1 cellular context compared by ENCODE assay signal in the genomic region with DNA sequence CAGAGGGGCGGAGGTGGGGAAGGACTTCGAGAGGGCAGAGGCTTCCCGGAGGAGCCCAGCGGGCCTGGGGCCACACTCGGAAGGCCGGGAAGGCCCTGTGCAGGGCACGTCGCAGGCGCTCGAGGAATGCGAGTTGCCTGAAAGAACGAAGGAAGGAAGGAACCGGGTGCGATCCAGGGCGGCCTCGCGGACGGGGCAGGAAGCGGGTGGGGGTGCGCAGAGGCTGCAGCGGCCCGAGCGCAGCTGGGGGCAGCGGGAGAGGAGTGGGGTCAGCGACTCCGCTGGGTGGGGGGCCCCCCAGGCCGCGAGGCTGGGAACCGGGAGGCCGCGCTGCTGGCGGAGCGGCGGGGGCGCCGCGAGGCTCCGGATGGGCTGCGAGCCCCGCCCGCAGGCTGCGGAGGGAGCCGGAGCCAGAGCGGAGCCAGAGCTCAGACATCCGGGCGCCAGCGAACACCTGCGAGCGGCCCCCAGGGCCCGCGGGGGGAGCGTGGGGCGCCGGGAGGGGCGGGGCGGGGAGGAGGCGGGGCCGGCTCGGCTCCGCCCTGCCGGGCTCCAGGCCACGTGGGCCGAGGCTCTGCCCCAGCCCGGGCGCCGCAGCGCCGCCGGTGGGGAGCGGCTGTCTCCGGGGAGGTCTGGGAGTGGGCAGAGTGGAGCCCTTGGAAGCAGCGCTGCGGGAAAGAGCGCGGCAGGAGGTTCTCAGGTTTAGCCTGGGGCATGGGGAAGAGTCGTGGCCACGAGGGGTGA.
A peak's percentile ranks its signal among the peaks of the same experiment; 100 is the strongest.
TF ChIP-seq lines count a peak whose summit lies in the region.

No MANE protein-coding gene starts in this region.

TF ChIP-seq in HepG2, 621 proteins besides CTCF, POLR2A, EP300 and RAD21 (continues in another document):
- TF ChIP-seq ZEB1 (IDR thresholded peaks at IDR 0.05; ENCODE audit: insufficient replicate concordance, low read depth) (no peak), MXD4 (CRISPR knock-in tag; IDR thresholded peaks at IDR 0.05) (peak; percentile 36; the same call in 1 of the 2 replicates), SMAD1 (CRISPR knock-in tag; IDR thresholded peaks at IDR 0.05; ENCODE audit: borderline replicate concordance, low read depth) (0 out of 2 replicates have a peak, but pooled peaks have one; percentile 36), ZNF17 (CRISPR knock-in tag; IDR thresholded peaks at IDR 0.05) (no peak), HMG20A (CRISPR knock-in tag; IDR thresholded peaks at IDR 0.05; ENCODE audit: borderline replicate concordance) (no peak), SP2 (CRISPR knock-in tag; IDR thresholded peaks at IDR 0.05) (no peak), SMC3 (IDR thresholded peaks at IDR 0.05; ENCODE audit: low read length) (no peak), ZKSCAN8 (CRISPR knock-in tag; IDR thresholded peaks at IDR 0.05; ENCODE audit: borderline replicate concordance) (no peak), ZFP36 (IDR thresholded peaks at IDR 0.05; ENCODE audit: borderline replicate concordance, low read depth, low read length, partially characterized antibody) (no peak), AGO2 (optimal IDR thresholded peaks at IDR 0.05; ENCODE audit: low read depth, low read length) (peak; percentile 63), RBM39 (IDR thresholded peaks at IDR 0.05; ENCODE audit: low read depth, low read length, poor library complexity, severe bottlenecking) (peak; percentile 32), GABPB1 (CRISPR knock-in tag; IDR thresholded peaks at IDR 0.05) (peak; percentile 63), MAFK (conservative IDR thresholded peaks at IDR 0.05 in 1 of 2, IDR thresholded peaks at IDR 0.05 in 1 of 2; ENCODE audit: low read length in 2 of 2) (no peak), NR3C1 (CRISPR knock-in tag; IDR thresholded peaks at IDR 0.05) (no peak), PHF20 (CRISPR knock-in tag; IDR thresholded peaks at IDR 0.05) (no peak), GATA4 (IDR thresholded peaks at IDR 0.05; ENCODE audit: borderline replicate concordance, low read depth) (no peak), GLI4 (CRISPR knock-in tag; IDR thresholded peaks at IDR 0.05; ENCODE audit: borderline replicate concordance) (peak; percentile 80; the same call in 1 of the 2 replicates), KDM4B (CRISPR knock-in tag; IDR thresholded peaks at IDR 0.05) (no peak), SOX13 (IDR thresholded peaks at IDR 0.05) (no peak), SOX13 (CRISPR knock-in tag; conservative IDR thresholded peaks at IDR 0.05 in 1 of 2, IDR thresholded peaks at IDR 0.05 in 1 of 2) (peak in 1 of 2 experiments; percentile 53; a peak in 2 of 4 replicates), ZNF20 (CRISPR knock-in tag; IDR thresholded peaks at IDR 0.05) (no peak), YEATS2 (CRISPR knock-in tag; IDR thresholded peaks at IDR 0.05; ENCODE audit: borderline replicate concordance) (no peak; the same call in 1 of the 2 replicates), NR2F1 (CRISPR knock-in tag; IDR thresholded peaks at IDR 0.05) (no peak), ZNF782 (CRISPR knock-in tag; IDR thresholded peaks at IDR 0.05; ENCODE audit: borderline replicate concordance) (0 out of 2 replicates have a peak, but pooled peaks have one; percentile 14), ZNF724P (CRISPR knock-in tag; IDR thresholded peaks at IDR 0.05; ENCODE audit: borderline replicate concordance) (0 out of 2 replicates have a peak, but pooled peaks have one; percentile 11), ZFY (CRISPR knock-in tag; IDR thresholded peaks at IDR 0.05) (peak; percentile 63; the same call in 1 of the 2 replicates), ZFP62 (CRISPR knock-in tag; IDR thresholded peaks at IDR 0.05) (no peak), NKX3-1 (CRISPR knock-in tag; IDR thresholded peaks at IDR 0.05) (no peak), ZNF282 (IDR thresholded peaks at IDR 0.05; ENCODE audit: partially characterized antibody) (no peak), MTF2 (CRISPR knock-in tag; IDR thresholded peaks at IDR 0.05; ENCODE audit: borderline replicate concordance) (no peak; the same call in 1 of the 2 replicates), TMF1 (CRISPR knock-in tag; IDR thresholded peaks at IDR 0.05; ENCODE audit: low read depth) (no peak), HOXA3 (CRISPR knock-in tag; IDR thresholded peaks at IDR 0.05) (peak; percentile 80), KLF6 (CRISPR knock-in tag; IDR thresholded peaks at IDR 0.05) (peak; percentile 48; the same call in 1 of the 2 replicates), ZNF670 (CRISPR knock-in tag; IDR thresholded peaks at IDR 0.05; ENCODE audit: borderline replicate concordance) (peak; percentile 42; the same call in 1 of the 2 replicates), MED13 (CRISPR knock-in tag; IDR thresholded peaks at IDR 0.05) (peak; percentile 86), ZNF761 (CRISPR knock-in tag; conservative IDR thresholded peaks at IDR 0.05) (peak; percentile 63; the same call in 1 of the 2 replicates), TAF15 (IDR thresholded peaks at IDR 0.05; ENCODE audit: low read depth, low read length, poor library complexity, severe bottlenecking) (no peak), RORA (CRISPR knock-in tag; IDR thresholded peaks at IDR 0.05) (no peak), YEATS4 (CRISPR knock-in tag; IDR thresholded peaks at IDR 0.05; ENCODE audit: borderline replicate concordance) (no peak; the same call in 1 of the 2 replicates), ZNF629 (CRISPR knock-in tag; conservative IDR thresholded peaks at IDR 0.05) (peak; percentile 20), SAFB2 (CRISPR knock-in tag; IDR thresholded peaks at IDR 0.05; ENCODE audit: borderline replicate concordance, low read depth) (peak; percentile 88; the same call in 1 of the 2 replicates), ZNF263 (CRISPR knock-in tag; IDR thresholded peaks at IDR 0.05) (0 out of 2 replicates have a peak, but pooled peaks have one; percentile 30), NFATC3 (CRISPR knock-in tag; IDR thresholded peaks at IDR 0.05) (peak; percentile 54; the same call in 1 of the 2 replicates)
- TF ChIP-seq, protein P1, sequence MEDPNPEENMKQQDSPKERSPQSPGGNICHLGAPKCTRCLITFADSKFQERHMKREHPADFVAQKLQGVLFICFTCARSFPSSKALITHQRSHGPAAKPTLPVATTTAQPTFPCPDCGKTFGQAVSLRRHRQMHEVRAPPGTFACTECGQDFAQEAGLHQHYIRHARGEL (CRISPR knock-in tag; IDR thresholded peaks at IDR 0.05), result no peak
- TF ChIP-seq, protein P2, sequence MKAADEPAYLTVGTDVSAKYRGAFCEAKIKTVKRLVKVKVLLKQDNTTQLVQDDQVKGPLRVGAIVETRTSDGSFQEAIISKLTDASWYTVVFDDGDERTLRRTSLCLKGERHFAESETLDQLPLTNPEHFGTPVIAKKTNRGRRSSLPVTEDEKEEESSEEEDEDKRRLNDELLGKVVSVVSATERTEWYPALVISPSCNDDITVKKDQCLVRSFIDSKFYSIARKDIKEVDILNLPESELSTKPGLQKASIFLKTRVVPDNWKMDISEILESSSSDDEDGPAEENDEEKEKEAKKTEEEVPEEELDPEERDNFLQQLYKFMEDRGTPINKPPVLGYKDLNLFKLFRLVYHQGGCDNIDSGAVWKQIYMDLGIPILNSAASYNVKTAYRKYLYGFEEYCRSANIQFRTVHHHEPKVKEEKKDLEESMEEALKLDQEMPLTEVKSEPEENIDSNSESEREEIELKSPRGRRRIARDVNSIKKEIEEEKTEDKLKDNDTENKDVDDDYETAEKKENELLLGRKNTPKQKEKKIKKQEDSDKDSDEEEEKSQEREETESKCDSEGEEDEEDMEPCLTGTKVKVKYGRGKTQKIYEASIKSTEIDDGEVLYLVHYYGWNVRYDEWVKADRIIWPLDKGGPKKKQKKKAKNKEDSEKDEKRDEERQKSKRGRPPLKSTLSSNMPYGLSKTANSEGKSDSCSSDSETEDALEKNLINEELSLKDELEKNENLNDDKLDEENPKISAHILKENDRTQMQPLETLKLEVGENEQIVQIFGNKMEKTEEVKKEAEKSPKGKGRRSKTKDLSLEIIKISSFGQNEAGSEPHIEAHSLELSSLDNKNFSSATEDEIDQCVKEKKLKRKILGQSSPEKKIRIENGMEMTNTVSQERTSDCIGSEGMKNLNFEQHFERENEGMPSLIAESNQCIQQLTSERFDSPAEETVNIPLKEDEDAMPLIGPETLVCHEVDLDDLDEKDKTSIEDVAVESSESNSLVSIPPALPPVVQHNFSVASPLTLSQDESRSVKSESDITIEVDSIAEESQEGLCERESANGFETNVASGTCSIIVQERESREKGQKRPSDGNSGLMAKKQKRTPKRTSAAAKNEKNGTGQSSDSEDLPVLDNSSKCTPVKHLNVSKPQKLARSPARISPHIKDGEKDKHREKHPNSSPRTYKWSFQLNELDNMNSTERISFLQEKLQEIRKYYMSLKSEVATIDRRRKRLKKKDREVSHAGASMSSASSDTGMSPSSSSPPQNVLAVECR (CRISPR knock-in tag; IDR thresholded peaks at IDR 0.05; ENCODE audit: borderline replicate concordance), result peak; percentile 44; the same call in 1 of the 2 replicates
- TF ChIP-seq, protein P3, sequence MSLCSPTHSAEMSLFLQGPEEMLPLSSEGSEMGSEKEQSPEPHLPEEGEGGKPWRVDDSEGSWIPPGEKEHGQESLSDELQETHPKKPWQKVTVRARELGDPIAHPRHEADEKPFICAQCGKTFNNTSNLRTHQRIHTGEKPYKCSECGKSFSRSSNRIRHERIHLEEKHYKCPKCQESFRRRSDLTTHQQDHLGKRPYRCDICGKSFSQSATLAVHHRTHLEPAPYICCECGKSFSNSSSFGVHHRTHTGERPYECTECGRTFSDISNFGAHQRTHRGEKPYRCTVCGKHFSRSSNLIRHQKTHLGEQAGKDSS (CRISPR knock-in tag; IDR thresholded peaks at IDR 0.05; ENCODE audit: borderline replicate concordance, low read depth), result peak; percentile 22; the same call in 1 of the 2 replicates
- TF ChIP-seq, protein P4, sequence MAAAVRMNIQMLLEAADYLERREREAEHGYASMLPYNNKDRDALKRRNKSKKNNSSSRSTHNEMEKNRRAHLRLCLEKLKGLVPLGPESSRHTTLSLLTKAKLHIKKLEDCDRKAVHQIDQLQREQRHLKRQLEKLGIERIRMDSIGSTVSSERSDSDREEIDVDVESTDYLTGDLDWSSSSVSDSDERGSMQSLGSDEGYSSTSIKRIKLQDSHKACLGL (CRISPR knock-in tag; IDR thresholded peaks at IDR 0.05), result no peak
- TF ChIP-seq, protein P5, sequence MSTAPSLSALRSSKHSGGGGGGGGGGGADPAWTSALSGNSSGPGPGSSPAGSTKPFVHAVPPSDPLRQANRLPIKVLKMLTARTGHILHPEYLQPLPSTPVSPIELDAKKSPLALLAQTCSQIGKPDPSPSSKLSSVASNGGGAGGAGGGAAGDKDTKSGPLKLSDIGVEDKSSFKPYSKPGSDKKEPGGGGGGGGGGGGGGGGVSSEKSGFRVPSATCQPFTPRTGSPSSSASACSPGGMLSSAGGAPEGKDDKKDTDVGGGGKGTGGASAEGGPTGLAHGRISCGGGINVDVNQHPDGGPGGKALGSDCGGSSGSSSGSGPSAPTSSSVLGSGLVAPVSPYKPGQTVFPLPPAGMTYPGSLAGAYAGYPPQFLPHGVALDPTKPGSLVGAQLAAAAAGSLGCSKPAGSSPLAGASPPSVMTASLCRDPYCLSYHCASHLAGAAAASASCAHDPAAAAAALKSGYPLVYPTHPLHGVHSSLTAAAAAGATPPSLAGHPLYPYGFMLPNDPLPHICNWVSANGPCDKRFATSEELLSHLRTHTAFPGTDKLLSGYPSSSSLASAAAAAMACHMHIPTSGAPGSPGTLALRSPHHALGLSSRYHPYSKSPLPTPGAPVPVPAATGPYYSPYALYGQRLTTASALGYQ (CRISPR knock-in tag; IDR thresholded peaks at IDR 0.05), result no peak
- TF ChIP-seq, protein P6, sequence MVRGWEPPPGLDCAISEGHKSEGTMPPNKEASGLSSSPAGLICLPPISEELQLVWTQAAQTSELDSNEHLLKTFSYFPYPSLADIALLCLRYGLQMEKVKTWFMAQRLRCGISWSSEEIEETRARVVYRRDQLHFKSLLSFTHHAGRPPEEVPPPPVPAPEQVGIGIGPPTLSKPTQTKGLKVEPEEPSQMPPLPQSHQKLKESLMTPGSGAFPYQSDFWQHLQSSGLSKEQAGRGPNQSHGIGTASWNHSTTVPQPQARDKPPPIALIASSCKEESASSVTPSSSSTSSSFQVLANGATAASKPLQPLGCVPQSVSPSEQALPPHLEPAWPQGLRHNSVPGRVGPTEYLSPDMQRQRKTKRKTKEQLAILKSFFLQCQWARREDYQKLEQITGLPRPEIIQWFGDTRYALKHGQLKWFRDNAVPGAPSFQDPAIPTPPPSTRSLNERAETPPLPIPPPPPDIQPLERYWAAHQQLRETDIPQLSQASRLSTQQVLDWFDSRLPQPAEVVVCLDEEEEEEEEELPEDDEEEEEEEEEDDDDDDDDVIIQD (CRISPR knock-in tag; IDR thresholded peaks at IDR 0.05; ENCODE audit: low read depth), result no peak
- TF ChIP-seq, protein P7, sequence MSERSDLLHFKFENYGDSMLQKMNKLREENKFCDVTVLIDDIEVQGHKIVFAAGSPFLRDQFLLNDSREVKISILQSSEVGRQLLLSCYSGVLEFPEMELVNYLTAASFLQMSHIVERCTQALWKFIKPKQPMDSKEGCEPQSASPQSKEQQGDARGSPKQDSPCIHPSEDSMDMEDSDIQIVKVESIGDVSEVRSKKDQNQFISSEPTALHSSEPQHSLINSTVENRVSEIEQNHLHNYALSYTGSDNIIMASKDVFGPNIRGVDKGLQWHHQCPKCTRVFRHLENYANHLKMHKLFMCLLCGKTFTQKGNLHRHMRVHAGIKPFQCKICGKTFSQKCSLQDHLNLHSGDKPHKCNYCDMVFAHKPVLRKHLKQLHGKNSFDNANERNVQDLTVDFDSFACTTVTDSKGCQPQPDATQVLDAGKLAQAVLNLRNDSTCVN (CRISPR knock-in tag; IDR thresholded peaks at IDR 0.05; ENCODE audit: borderline replicate concordance), result no peak
- TF ChIP-seq, protein P8, sequence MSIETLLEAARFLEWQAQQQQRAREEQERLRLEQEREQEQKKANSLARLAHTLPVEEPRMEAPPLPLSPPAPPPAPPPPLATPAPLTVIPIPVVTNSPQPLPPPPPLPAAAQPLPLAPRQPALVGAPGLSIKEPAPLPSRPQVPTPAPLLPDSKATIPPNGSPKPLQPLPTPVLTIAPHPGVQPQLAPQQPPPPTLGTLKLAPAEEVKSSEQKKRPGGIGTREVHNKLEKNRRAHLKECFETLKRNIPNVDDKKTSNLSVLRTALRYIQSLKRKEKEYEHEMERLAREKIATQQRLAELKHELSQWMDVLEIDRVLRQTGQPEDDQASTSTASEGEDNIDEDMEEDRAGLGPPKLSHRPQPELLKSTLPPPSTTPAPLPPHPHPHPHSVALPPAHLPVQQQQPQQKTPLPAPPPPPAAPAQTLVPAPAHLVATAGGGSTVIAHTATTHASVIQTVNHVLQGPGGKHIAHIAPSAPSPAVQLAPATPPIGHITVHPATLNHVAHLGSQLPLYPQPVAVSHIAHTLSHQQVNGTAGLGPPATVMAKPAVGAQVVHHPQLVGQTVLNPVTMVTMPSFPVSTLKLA (IDR thresholded peaks at IDR 0.05), result no peak
- TF ChIP-seq, protein P9, sequence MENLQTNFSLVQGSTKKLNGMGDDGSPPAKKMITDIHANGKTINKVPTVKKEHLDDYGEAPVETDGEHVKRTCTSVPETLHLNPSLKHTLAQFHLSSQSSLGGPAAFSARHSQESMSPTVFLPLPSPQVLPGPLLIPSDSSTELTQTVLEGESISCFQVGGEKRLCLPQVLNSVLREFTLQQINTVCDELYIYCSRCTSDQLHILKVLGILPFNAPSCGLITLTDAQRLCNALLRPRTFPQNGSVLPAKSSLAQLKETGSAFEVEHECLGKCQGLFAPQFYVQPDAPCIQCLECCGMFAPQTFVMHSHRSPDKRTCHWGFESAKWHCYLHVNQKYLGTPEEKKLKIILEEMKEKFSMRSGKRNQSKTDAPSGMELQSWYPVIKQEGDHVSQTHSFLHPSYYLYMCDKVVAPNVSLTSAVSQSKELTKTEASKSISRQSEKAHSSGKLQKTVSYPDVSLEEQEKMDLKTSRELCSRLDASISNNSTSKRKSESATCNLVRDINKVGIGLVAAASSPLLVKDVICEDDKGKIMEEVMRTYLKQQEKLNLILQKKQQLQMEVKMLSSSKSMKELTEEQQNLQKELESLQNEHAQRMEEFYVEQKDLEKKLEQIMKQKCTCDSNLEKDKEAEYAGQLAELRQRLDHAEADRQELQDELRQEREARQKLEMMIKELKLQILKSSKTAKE (CRISPR knock-in tag; IDR thresholded peaks at IDR 0.05; ENCODE audit: borderline replicate concordance), result peak; percentile 56
